Comparison of ENCODE assay signal across 15 cellular contexts in the genomic region with DNA sequence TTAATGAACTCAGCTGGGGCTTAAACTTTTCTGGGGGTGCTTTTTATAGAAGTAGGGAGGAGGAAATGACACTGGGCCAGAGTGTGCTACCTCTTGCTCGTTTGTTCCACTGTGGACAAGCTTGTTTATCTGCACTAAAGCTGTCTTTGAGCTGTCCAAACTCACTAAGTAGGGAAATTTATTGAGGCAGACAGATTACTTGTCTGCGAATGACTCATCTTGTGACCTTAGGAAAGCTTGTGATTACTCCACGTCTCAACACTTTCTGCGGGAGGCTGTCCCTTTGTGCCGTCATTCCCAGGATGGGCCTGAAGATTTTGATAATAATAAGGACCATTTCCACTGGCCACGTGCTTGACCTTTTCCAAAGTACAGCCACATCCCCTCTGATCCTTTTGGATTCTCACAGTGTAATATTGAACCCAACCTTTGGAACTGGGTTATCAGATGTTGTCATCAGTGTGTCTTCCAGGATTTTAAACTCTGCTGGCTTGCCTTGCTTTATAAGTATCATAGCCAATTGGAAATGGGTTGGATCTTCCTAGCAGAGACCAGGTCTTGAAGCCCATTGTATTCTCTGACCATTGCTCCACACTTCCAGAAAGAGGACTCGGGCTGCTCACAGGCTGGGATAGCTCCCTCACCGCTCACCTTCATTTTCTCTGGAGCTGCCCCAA.
DNase-seq lines count a peak whose midpoint lies in the region; ATAC-seq and TF ChIP-seq lines count a peak whose summit lies in the region.
"Had no signal": no experiment of that assay in that cellular context is flagged by ENCODE, and none has a peak within 500 bp of the region (broad histone marks: within the 10 kb centered on the region; RNA-seq: fewer than 3 reads in every experiment).

No MANE protein-coding gene starts in this region.

- peak; percentile 57 for ATAC-seq in omental fat pad (ENCODE audit: low FRiP score)
- no peak for ATAC-seq in GM21786 (IDR thresholded peaks at IDR 0.05; ENCODE audit: unreplicated experiment)
- ATAC-seq: natural killer cell had no signal

- DNase-seq in A172 (ENCODE audit: low spot score) (peak; percentile 63), RPMI7951 (ENCODE audit: low read depth) (peak; percentile 35), fibroblast of the aortic adventitia (ENCODE audit: low read depth) (peak; percentile 12), omental fat pad (ENCODE audit: low spot score) (no peak), midbrain (lab: John Stamatoyannopoulos, UW) (no peak), NCI-H526 treated with DMSO at 0.1 percent for 48 hours (lab: John Stamatoyannopoulos, UW) (no peak), AG20443 (ENCODE audit: low spot score) (no peak)
- DNase-seq: activated CD8-positive, alpha-beta memory T cell treated with anti-CD3 and anti-CD28 coated beads, Interleukin-2, amount 50 U/mL, for 4 hours; activated naive CD8-positive, alpha-beta T cell treated with anti-CD3 and anti-CD28 coated beads for 36 hours; heart right ventricle; natural killer cell; NCI-H1436 treated with DMSO at 0.1 percent for 48 hours; NCI-H345; stimulated activated naive CD4-positive, alpha-beta T cell had no signal

- TF ChIP-seq CTCF in fibroblast of the aortic adventitia (IDR thresholded peaks at IDR 0.05; ENCODE audit: insufficient read depth, low read length) (no peak), omental fat pad (IDR thresholded peaks at IDR 0.05) (no peak)

- H3K4me3 ChIP-seq in fibroblast of the aortic adventitia (ENCODE audit: low read depth, low read length) = no peak overlapping the region
- H3K4me3 ChIP-seq: heart right ventricle had no signal

Comparison
In these comparisons a context has a peak if more than half of its experiments do, and no peak if none do; other contexts are left out.
1. DNase-seq: peak in A172 (single experiment), RPMI7951 (single experiment) and fibroblast of the aortic adventitia (single experiment); none in omental fat pad (single experiment), midbrain (single experiment), NCI-H526 treated with DMSO at 0.1 percent for 48 hours (single experiment) and AG20443 (single experiment).